ENCODE assay signal across 28 cellular contexts in genomic region chr2:168501456-168502065, GRCh38.
"Had no signal": no experiment of that assay in that cellular context is flagged by ENCODE, and none has a peak within 500 bp of the region (broad histone marks: within the 10 kb centered on the region; RNA-seq: fewer than 3 reads in every experiment).

No MANE protein-coding gene starts in this region.

- DNase-seq: activated CD4-positive, alpha-beta memory T cell treated with anti-CD3 and anti-CD28 coated beads for 36 hours; activated CD4-positive, alpha-beta T cell treated with anti-CD3 and anti-CD28 coated beads, Interleukin-2, amount 10 ng/mL, durations not matched to agents 7 days and 5 days; activated CD4-positive, CD25-positive, alpha-beta regulatory T cell; activated CD8-positive, alpha-beta memory T cell treated with anti-CD3 and anti-CD28 coated beads for 24 hours; activated effector memory CD4-positive, alpha-beta T cell treated with anti-CD3 and anti-CD28 coated beads, Interleukin-2, amount 50 U/mL, for 16 hours; activated naive CD4-positive, alpha-beta T cell treated with Interleukin-2 at 50 U/mL for 16 hours; activated naive CD8-positive, alpha-beta T cell treated with anti-CD3 and anti-CD28 coated beads, Interleukin-2, amount 50 U/mL, for 24 hours; activated T-cell treated with anti-CD3 and anti-CD28 coated beads, Interleukin-2, amount 50 U/mL, for 4 hours; amniotic stem cell; body of pancreas; MM.1S; NCI-H1105; NCI-H1436; NCI-H1694 treated with DMSO at 0.1 percent for 48 hours; NCI-H2029 treated with DMSO at 0.1 percent for 48 hours; NCI-H526; NCI-H774; NK-92 treated with Interleukin-12 subunit alpha and Interleukin-12 subunit beta, amount 100 ng/mL, for 24 hours; Peyer's patch; SIG-M5; T-cell; T-helper 2 cell; T1000 had no signal

- H3K9me3 ChIP-seq: ascending aorta, body of pancreas, Peyer's patch had no signal

- H3K27ac Mint-ChIP-seq: activated CD4-positive, alpha-beta memory T cell treated with anti-CD3 and anti-CD28 coated beads for 36 hours; activated CD4-positive, alpha-beta T cell treated with anti-CD3 and anti-CD28 coated beads, Interleukin-2, amount 10 ng/mL, durations not matched to agents 7 days and 5 days; activated naive CD4-positive, alpha-beta T cell treated with anti-CD3 and anti-CD28 coated beads, Interleukin-2, amount 50 U/mL, for 72 hours; activated naive CD8-positive, alpha-beta T cell treated with anti-CD3 and anti-CD28 coated beads, Interleukin-2, amount 50 U/mL, for 24 hours; T-cell had no signal

- H3K4me1 ChIP-seq: ascending aorta, Peyer's patch had no signal

- H3K4me1 Mint-ChIP-seq: central memory CD8-positive, alpha-beta T cell had no signal

- H3K27me3 ChIP-seq: ascending aorta, body of pancreas, Peyer's patch had no signal

- H3K36me3 ChIP-seq: ascending aorta, Peyer's patch had no signal

- ATAC-seq: activated naive CD4-positive, alpha-beta T cell treated with anti-CD3 and anti-CD28 coated beads, Interleukin-2, amount 50 U/mL, for 72 hours; activated naive CD8-positive, alpha-beta T cell treated with anti-CD3 and anti-CD28 coated beads, Interleukin-2, amount 50 U/mL, for 24 hours; activated T-cell treated with anti-CD3 and anti-CD28 coated beads, Interleukin-2, amount 50 U/mL, for 4 hours; body of pancreas; T-cell had no signal

- H3K27ac ChIP-seq: ascending aorta, body of pancreas, Peyer's patch, SK-N-MC, VCaP had no signal

- H3K27me3 Mint-ChIP-seq: activated CD4-positive, alpha-beta memory T cell treated with anti-CD3 and anti-CD28 coated beads for 36 hours; activated CD4-positive, alpha-beta T cell treated with anti-CD3 and anti-CD28 coated beads, Interleukin-2, amount 10 ng/mL, durations not matched to agents 7 days and 5 days; activated naive CD8-positive, alpha-beta T cell treated with anti-CD3 and anti-CD28 coated beads, Interleukin-2, amount 50 U/mL, for 24 hours; central memory CD8-positive, alpha-beta T cell; T-cell had no signal

- H3K4me3 ChIP-seq: ascending aorta, body of pancreas, Peyer's patch, SK-N-MC had no signal

- H3K4me3 Mint-ChIP-seq: activated CD4-positive, alpha-beta memory T cell treated with anti-CD3 and anti-CD28 coated beads for 36 hours; activated CD4-positive, alpha-beta T cell treated with anti-CD3 and anti-CD28 coated beads, Interleukin-2, amount 10 ng/mL, durations not matched to agents 7 days and 5 days; activated naive CD8-positive, alpha-beta T cell treated with anti-CD3 and anti-CD28 coated beads, Interleukin-2, amount 50 U/mL, for 24 hours; activated T-cell treated with anti-CD3 and anti-CD28 coated beads, Interleukin-2, amount 50 U/mL, for 4 hours; central memory CD8-positive, alpha-beta T cell; T-cell had no signal
